In the genomic region with DNA sequence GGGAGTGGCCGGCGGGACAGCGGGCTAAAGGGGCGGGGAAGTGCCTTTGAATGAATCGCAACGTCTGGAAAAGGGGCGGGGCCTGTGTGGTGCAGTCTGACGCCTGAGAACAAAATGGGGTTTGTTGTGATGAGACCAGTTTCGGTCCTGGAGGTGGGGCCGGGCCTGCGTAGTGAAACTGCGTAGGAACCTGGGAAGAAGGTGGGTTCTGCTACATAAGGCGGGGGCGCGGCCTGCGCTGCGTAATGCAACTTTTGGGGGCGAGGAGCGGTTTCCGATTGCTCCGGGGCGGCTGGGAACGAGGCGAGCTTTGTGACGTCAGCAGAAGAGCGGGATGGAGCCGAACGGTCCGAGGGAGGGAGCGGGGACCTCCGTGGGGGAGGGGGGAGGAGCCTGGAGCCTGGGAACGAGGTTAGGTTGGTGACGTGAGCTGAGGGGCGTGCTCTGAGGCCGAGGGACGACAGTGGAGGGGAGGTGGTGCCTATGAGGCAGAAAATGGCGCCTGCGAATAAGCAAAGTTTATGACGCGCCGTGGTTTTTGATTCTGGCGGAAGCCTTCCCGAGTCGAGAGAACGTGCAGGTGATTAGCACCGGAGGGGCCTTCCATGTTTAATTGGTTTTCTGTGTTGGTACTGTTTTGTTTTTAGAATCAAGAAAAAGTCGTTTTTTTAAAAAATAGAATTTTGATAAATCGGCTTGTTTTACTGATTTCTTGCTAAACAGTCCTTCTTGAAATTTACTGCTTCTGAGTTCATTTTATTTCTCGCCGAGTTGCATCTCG, we compare ENCODE assay signal across 8 cellular contexts. TPM values are rescaled to one million over a fixed set of nuclear protein-coding genes. Genes with fewer than 3 reads are reported as not detected.
DNase-seq lines count a peak whose midpoint lies in the region; ATAC-seq and TF ChIP-seq lines count a peak whose summit lies in the region.

No MANE protein-coding gene starts in this region.

- H3K27ac ChIP-seq in OCI-LY3 (ENCODE audit: low read length) (peak overlapping the region; percentile 87), epithelial cell of prostate (peak overlapping the region; percentile 85)

- H2AFZ ChIP-seq in OCI-LY3 (ENCODE audit: low read depth, low read length) = peak overlapping the region; percentile 52

- H3K4me2 ChIP-seq in OCI-LY3 (ENCODE audit: low read length) = peak overlapping the region; percentile 97

- H3K4me1 ChIP-seq in OCI-LY3 (ENCODE audit: low read length) (peaks cover 10% of the 10 kb centered on the region), mucosa of descending colon (ENCODE audit: low read depth) (no peaks in the 10 kb centered on the region)

- peak; percentile 87 for ATAC-seq in GM21528 (IDR thresholded peaks at IDR 0.05; ENCODE audit: low FRiP score, unreplicated experiment)
- peak; percentile 95 for ATAC-seq in mucosa of descending colon

- H3K27me3 ChIP-seq in OCI-LY3 (ENCODE audit: low read depth, low read length) = no peaks in the 10 kb centered on the region

- H3K9ac ChIP-seq in OCI-LY3 (ENCODE audit: low read length) = peak overlapping the region; percentile 94

- H3K9me3 ChIP-seq in OCI-LY3 (ENCODE audit: insufficient read depth, low read length) (no peaks in the 10 kb centered on the region), mucosa of descending colon (no peaks in the 10 kb centered on the region)

- no peak for TF ChIP-seq CTCF in OCI-LY3 (IDR thresholded peaks at IDR 0.05; ENCODE audit: low read depth, low read length)
- no peak for TF ChIP-seq CTCF in mucosa of descending colon (IDR thresholded peaks at IDR 0.05)

- H3K36me3 ChIP-seq in OCI-LY3 (replicated peaks; ENCODE audit: low read depth, low read length) (no peaks in the 10 kb centered on the region), mucosa of descending colon (ENCODE audit: low read depth) (no peaks in the 10 kb centered on the region)

- peak overlapping the region; percentile 90 for H3K4me3 ChIP-seq in OCI-LY3 (ENCODE audit: low read length)
- H3K4me3 ChIP-seq in mucosa of descending colon = peak overlapping the region; percentile 19

- intact Hi-C loops in mucosa of descending colon (cut with DNase I, micrococcal nuclease) = no loop called here

- H4K20me1 ChIP-seq in OCI-LY3 (ENCODE audit: insufficient read depth, low read length) = no peaks in the 10 kb centered on the region

- peak; percentile 90 for DNase-seq in DMS 273 treated with DMSO at 0.1 percent for 48 hours (lab: John Stamatoyannopoulos, UW)
- peak; percentile 63 for DNase-seq in HuH-7.5 (ENCODE audit: low spot score)
- DNase-seq in activated T-cell treated with anti-CD3 and anti-CD28 coated beads for 24 hours (ENCODE audit: low read depth) = peak; percentile 87
- DNase-seq in epithelial cell of prostate (ENCODE audit: low read depth, low spot score) = peak; percentile 95
- DNase-seq in mucosa of descending colon = peak; percentile 94 to 97 (median 95)
- peak; percentile 85 to 86 for DNase-seq in stimulated activated CD8-positive, alpha-beta memory T cell treated with anti-CD3 and anti-CD28 coated beads, Interleukin-4, amount 100 ng/mL, for 1 hour (ENCODE audit: low read depth in 2 of 2, low spot score in 1 of 2)

- H3K79me2 ChIP-seq in OCI-LY3 (ENCODE audit: low read length) = peaks cover 38% of the 10 kb centered on the region

RNA-seq across cellular contexts. Expression of a gene that starts 0.7 kb away (rescaled TPM):
- 10 to 100 TPM; 23.9 to 51.6 (median 27.7) TPM for total RNA-seq in mucosa of descending colon

RNA-seq across cellular contexts. Expression of a gene that starts 15.0 kb away (rescaled TPM):
- total RNA-seq in mucosa of descending colon = 100 to 1,000 TPM in 2 of 3 donors, 10 to 100 TPM in 1; 81.9 to 111 (median 109) TPM

RNA-seq across cellular contexts. Expression of a gene that starts 39.9 kb away (rescaled TPM):
- total RNA-seq in mucosa of descending colon = 100 to 1,000 TPM; 160 to 198 (median 172) TPM

Comparison
In these comparisons a context has a peak if more than half of its experiments do, and no peak if none do; other contexts are left out.
1. Peak in every context shown above with its lines: DNase-seq, ATAC-seq, H3K4me3 ChIP-seq and H3K27ac ChIP-seq.